In genomic region chr6:166387642-166388325, GRCh38 we compare ENCODE assay signal across 1 cellular context.
A peak's percentile ranks its signal among the peaks of the same experiment; 100 is the strongest.
TF ChIP-seq lines count a peak whose summit lies in the region.

No MANE protein-coding gene starts in this region.

TF ChIP-seq in HepG2, 621 proteins besides CTCF, POLR2A, EP300 and RAD21 (continued from another document and continues in another):
- TF ChIP-seq SALL1 (CRISPR knock-in tag; IDR thresholded peaks at IDR 0.05) (peak; percentile 82), ZNF607 (CRISPR knock-in tag; IDR thresholded peaks at IDR 0.05; ENCODE audit: borderline replicate concordance) (no peak), ZNF136 (CRISPR knock-in tag; IDR thresholded peaks at IDR 0.05; ENCODE audit: low read depth) (peak; percentile 96; the same call in 1 of the 2 replicates), ZIK1 (CRISPR knock-in tag; IDR thresholded peaks at IDR 0.05; ENCODE audit: borderline replicate concordance, low read depth) (no peak), REL (CRISPR knock-in tag; conservative IDR thresholded peaks at IDR 0.05) (no peak), SNAPC4 (CRISPR knock-in tag; IDR thresholded peaks at IDR 0.05) (peak; percentile 75), ZBTB33 (CRISPR knock-in tag; IDR thresholded peaks at IDR 0.05) (no peak; the same call in 1 of the 2 replicates), NPAS2 (CRISPR knock-in tag; IDR thresholded peaks at IDR 0.05; ENCODE audit: borderline replicate concordance) (no peak), YEATS2 (CRISPR knock-in tag; IDR thresholded peaks at IDR 0.05; ENCODE audit: borderline replicate concordance) (no peak; the same call in 1 of the 2 replicates), ZFP82 (CRISPR knock-in tag; IDR thresholded peaks at IDR 0.05; ENCODE audit: borderline replicate concordance) (no peak), RBM22 (optimal IDR thresholded peaks at IDR 0.05; ENCODE audit: low read length) (no peak), PATZ1 (CRISPR knock-in tag; IDR thresholded peaks at IDR 0.05) (peak; percentile 45; the same call in 1 of the 2 replicates), EZH2 (conservative IDR thresholded peaks at IDR 0.05; ENCODE audit: low read depth, low read length) (no peak), PAX8 (CRISPR knock-in tag; IDR thresholded peaks at IDR 0.05; ENCODE audit: borderline replicate concordance) (no peak), ZC3H13 (CRISPR knock-in tag; IDR thresholded peaks at IDR 0.05) (no peak), ZBTB34 (CRISPR knock-in tag; IDR thresholded peaks at IDR 0.05) (peak; percentile 75; the same call in 1 of the 2 replicates), CHD2 (IDR thresholded peaks at IDR 0.05; ENCODE audit: low read depth, low read length) (no peak), PREB (CRISPR knock-in tag; IDR thresholded peaks at IDR 0.05) (no peak), ZSCAN30 (CRISPR knock-in tag; IDR thresholded peaks at IDR 0.05) (0 out of 2 replicates have a peak, but pooled peaks have one; percentile 60), KDM5A (IDR thresholded peaks at IDR 0.05; ENCODE audit: borderline replicate concordance, low read length) (no peak; the same call in 1 of the 2 replicates), ATF1 (CRISPR knock-in tag; IDR thresholded peaks at IDR 0.05) (peak; percentile 55; the same call in 1 of the 2 replicates), TBX3 (IDR thresholded peaks at IDR 0.05; ENCODE audit: borderline replicate concordance) (peak; percentile 57; the same call in 1 of the 2 replicates), MAZ (IDR thresholded peaks at IDR 0.05; ENCODE audit: borderline replicate concordance, low read depth, low read length) (no peak), MAZ (CRISPR knock-in tag; IDR thresholded peaks at IDR 0.05; ENCODE audit: low read depth) (no peak; the same call in 1 of the 2 replicates), RBAK (CRISPR knock-in tag; IDR thresholded peaks at IDR 0.05) (no peak), ERF (CRISPR knock-in tag; IDR thresholded peaks at IDR 0.05) (no peak; the same call in 1 of the 2 replicates), HNRNPL (IDR thresholded peaks at IDR 0.05; ENCODE audit: low read depth, low read length) (no peak), GLI4 (CRISPR knock-in tag; IDR thresholded peaks at IDR 0.05; ENCODE audit: borderline replicate concordance) (peak; percentile 83; the same call in 1 of the 2 replicates), GPBP1L1 (CRISPR knock-in tag; IDR thresholded peaks at IDR 0.05) (no peak), NBN (conservative IDR thresholded peaks at IDR 0.05) (no peak), NR3C1 (CRISPR knock-in tag; IDR thresholded peaks at IDR 0.05) (no peak), ZNF432 (CRISPR knock-in tag; IDR thresholded peaks at IDR 0.05; ENCODE audit: borderline replicate concordance) (no peak), ZSCAN20 (CRISPR knock-in tag; IDR thresholded peaks at IDR 0.05; ENCODE audit: borderline replicate concordance) (0 out of 2 replicates have a peak, but pooled peaks have one; percentile 79), FOXA1 (IDR thresholded peaks at IDR 0.05) (no peak), FOXA1 (CRISPR knock-in tag; IDR thresholded peaks at IDR 0.05) (peak; percentile 55), TMF1 (CRISPR knock-in tag; IDR thresholded peaks at IDR 0.05; ENCODE audit: low read depth) (0 out of 2 replicates have a peak, but pooled peaks have one; percentile 17), ZNF704 (CRISPR knock-in tag; IDR thresholded peaks at IDR 0.05; ENCODE audit: borderline replicate concordance) (no peak; the same call in 1 of the 2 replicates), ARID3A (IDR thresholded peaks at IDR 0.05; ENCODE audit: low read depth, low read length) (peak; percentile 91), PITX1 (CRISPR knock-in tag; IDR thresholded peaks at IDR 0.05) (peak; percentile 92), ZBTB25 (CRISPR knock-in tag; IDR thresholded peaks at IDR 0.05) (peak; percentile 66; the same call in 1 of the 2 replicates), RFX1 (IDR thresholded peaks at IDR 0.05) (no peak), ZNF335 (CRISPR knock-in tag; IDR thresholded peaks at IDR 0.05) (no peak), DMTF1 (CRISPR knock-in tag; IDR thresholded peaks at IDR 0.05) (no peak), SIX1 (CRISPR knock-in tag; IDR thresholded peaks at IDR 0.05; ENCODE audit: borderline replicate concordance) (peak; percentile 79)
